ENCODE assay signal across 1 cellular context in genomic region chr17:8957721-8958120, GRCh38.
TF ChIP-seq lines count a peak whose summit lies in the region.

No MANE protein-coding gene starts in this region.

TF ChIP-seq in GM12878, 131 proteins besides CTCF, POLR2A, EP300 and RAD21:
- no peak for TF ChIP-seq ZNF207 (IDR thresholded peaks at IDR 0.05; ENCODE audit: borderline replicate concordance)
- no peak for TF ChIP-seq TCF7 (IDR thresholded peaks at IDR 0.05; ENCODE audit: borderline replicate concordance)
- TF ChIP-seq, protein P1, sequence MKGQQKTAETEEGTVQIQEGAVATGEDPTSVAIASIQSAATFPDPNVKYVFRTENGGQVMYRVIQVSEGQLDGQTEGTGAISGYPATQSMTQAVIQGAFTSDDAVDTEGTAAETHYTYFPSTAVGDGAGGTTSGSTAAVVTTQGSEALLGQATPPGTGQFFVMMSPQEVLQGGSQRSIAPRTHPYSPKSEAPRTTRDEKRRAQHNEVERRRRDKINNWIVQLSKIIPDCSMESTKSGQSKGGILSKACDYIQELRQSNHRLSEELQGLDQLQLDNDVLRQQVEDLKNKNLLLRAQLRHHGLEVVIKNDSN (IDR thresholded peaks at IDR 0.05; ENCODE audit: borderline replicate concordance, extremely low read length, insufficient read depth, low read depth, low read length) = no peak
- no peak for TF ChIP-seq RFX5 (IDR thresholded peaks at IDR 0.05; ENCODE audit: low read depth, low read length)
- TF ChIP-seq, protein P2, sequence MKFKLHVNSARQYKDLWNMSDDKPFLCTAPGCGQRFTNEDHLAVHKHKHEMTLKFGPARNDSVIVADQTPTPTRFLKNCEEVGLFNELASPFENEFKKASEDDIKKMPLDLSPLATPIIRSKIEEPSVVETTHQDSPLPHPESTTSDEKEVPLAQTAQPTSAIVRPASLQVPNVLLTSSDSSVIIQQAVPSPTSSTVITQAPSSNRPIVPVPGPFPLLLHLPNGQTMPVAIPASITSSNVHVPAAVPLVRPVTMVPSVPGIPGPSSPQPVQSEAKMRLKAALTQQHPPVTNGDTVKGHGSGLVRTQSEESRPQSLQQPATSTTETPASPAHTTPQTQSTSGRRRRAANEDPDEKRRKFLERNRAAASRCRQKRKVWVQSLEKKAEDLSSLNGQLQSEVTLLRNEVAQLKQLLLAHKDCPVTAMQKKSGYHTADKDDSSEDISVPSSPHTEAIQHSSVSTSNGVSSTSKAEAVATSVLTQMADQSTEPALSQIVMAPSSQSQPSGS (IDR thresholded peaks at IDR 0.05; ENCODE audit: low read length) = no peak
- TF ChIP-seq, protein P3, sequence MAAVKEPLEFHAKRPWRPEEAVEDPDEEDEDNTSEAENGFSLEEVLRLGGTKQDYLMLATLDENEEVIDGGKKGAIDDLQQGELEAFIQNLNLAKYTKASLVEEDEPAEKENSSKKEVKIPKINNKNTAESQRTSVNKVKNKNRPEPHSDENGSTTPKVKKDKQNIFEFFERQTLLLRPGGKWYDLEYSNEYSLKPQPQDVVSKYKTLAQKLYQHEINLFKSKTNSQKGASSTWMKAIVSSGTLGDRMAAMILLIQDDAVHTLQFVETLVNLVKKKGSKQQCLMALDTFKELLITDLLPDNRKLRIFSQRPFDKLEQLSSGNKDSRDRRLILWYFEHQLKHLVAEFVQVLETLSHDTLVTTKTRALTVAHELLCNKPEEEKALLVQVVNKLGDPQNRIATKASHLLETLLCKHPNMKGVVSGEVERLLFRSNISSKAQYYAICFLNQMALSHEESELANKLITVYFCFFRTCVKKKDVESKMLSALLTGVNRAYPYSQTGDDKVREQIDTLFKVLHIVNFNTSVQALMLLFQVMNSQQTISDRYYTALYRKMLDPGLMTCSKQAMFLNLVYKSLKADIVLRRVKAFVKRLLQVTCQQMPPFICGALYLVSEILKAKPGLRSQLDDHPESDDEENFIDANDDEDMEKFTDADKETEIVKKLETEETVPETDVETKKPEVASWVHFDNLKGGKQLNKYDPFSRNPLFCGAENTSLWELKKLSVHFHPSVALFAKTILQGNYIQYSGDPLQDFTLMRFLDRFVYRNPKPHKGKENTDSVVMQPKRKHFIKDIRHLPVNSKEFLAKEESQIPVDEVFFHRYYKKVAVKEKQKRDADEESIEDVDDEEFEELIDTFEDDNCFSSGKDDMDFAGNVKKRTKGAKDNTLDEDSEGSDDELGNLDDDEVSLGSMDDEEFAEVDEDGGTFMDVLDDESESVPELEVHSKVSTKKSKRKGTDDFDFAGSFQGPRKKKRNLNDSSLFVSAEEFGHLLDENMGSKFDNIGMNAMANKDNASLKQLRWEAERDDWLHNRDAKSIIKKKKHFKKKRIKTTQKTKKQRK (IDR thresholded peaks at IDR 0.05; ENCODE audit: low read depth, low read length) = no peak
- TF ChIP-seq, protein P4, sequence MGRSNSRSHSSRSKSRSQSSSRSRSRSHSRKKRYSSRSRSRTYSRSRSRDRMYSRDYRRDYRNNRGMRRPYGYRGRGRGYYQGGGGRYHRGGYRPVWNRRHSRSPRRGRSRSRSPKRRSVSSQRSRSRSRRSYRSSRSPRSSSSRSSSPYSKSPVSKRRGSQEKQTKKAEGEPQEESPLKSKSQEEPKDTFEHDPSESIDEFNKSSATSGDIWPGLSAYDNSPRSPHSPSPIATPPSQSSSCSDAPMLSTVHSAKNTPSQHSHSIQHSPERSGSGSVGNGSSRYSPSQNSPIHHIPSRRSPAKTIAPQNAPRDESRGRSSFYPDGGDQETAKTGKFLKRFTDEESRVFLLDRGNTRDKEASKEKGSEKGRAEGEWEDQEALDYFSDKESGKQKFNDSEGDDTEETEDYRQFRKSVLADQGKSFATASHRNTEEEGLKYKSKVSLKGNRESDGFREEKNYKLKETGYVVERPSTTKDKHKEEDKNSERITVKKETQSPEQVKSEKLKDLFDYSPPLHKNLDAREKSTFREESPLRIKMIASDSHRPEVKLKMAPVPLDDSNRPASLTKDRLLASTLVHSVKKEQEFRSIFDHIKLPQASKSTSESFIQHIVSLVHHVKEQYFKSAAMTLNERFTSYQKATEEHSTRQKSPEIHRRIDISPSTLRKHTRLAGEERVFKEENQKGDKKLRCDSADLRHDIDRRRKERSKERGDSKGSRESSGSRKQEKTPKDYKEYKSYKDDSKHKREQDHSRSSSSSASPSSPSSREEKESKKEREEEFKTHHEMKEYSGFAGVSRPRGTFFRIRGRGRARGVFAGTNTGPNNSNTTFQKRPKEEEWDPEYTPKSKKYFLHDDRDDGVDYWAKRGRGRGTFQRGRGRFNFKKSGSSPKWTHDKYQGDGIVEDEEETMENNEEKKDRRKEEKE (IDR thresholded peaks at IDR 0.05) = no peak
- TF ChIP-seq ZNF687 (IDR thresholded peaks at IDR 0.05) = no peak
- TF ChIP-seq, protein P5, sequence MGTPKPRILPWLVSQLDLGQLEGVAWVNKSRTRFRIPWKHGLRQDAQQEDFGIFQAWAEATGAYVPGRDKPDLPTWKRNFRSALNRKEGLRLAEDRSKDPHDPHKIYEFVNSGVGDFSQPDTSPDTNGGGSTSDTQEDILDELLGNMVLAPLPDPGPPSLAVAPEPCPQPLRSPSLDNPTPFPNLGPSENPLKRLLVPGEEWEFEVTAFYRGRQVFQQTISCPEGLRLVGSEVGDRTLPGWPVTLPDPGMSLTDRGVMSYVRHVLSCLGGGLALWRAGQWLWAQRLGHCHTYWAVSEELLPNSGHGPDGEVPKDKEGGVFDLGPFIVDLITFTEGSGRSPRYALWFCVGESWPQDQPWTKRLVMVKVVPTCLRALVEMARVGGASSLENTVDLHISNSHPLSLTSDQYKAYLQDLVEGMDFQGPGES (IDR thresholded peaks at IDR 0.05) = no peak
- no peak for TF ChIP-seq ZBTB4 (CRISPR knock-in tag; IDR thresholded peaks at IDR 0.05)
- no peak for TF ChIP-seq IRF4 (IDR thresholded peaks at IDR 0.05; ENCODE audit: low read depth, low read length)
- TF ChIP-seq CEBPB (IDR thresholded peaks at IDR 0.05; ENCODE audit: borderline replicate concordance in 1 of 2, low read depth in 2 of 2, low read length in 2 of 2) = no peak
- TF ChIP-seq CREB1 (IDR thresholded peaks at IDR 0.05; ENCODE audit: low read depth) = no peak
- TF ChIP-seq USF2 (IDR thresholded peaks at IDR 0.05; ENCODE audit: borderline replicate concordance, low read depth, low read length) = no peak
- TF ChIP-seq IKZF2 (IDR thresholded peaks at IDR 0.05) = no peak
- no peak for TF ChIP-seq SMAD1 (IDR thresholded peaks at IDR 0.05; ENCODE audit: low read depth, partially characterized antibody)
- TF ChIP-seq RUNX3 (IDR thresholded peaks at IDR 0.05; ENCODE audit: low read length) = no peak
- no peak for TF ChIP-seq ZNF592 (IDR thresholded peaks at IDR 0.05)
